28 cellular contexts compared by ENCODE assay signal in the genomic region with DNA sequence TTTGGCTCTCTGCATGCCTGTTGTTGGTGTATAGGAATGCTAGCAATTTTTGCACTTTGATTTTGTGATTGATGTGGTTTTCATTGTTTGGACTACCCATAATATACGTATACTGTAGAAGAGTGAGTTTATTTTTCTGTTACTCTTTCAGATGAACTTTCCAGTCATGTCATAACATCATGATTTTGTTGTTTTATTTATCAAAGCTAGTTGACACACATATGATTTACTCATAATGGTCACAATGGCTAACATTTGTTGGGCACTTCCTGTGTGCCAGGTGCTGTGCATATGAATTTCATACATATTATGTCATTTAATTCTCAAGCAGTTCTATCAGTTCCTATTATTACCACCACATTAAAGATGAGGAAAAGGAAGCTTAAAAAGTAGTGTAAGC.
DNase-seq lines count a peak whose midpoint lies in the region; ATAC-seq, FAIRE-seq and TF ChIP-seq lines count a peak whose summit lies in the region.
"Had no signal": no experiment of that assay in that cellular context is flagged by ENCODE, and none has a peak within 500 bp of the region (broad histone marks: within the 10 kb centered on the region; RNA-seq: fewer than 3 reads in every experiment).

No MANE protein-coding gene starts in this region.

- no peaks in the 10 kb centered on the region for H3K27me3 ChIP-seq in MG63
- H3K27me3 ChIP-seq in astrocyte (ENCODE audit: insufficient read depth, low read length), result no peaks in the 10 kb centered on the region
- H3K27me3 ChIP-seq: BE2C, BLaER1 had no signal

- H3K36me3 Mint-ChIP-seq in astrocyte (ENCODE audit: low read depth, unreplicated experiment), result no peaks in the 10 kb centered on the region
- H3K36me3 Mint-ChIP-seq: CD14-positive monocyte; CD4-positive, CD25-positive, alpha-beta regulatory T cell had no signal

- FAIRE-seq in astrocyte (lab: Jason Lieb, UNC), result no peak
- FAIRE-seq: A204.1, GM12878, GM12892, GM18507 had no signal

- no peaks in the 10 kb centered on the region for H3K4me1 ChIP-seq in astrocyte (ENCODE audit: insufficient read depth, low read length)
- H3K4me1 ChIP-seq: BE2C had no signal

- peaks cover 14% of the 10 kb centered on the region for H3K27me3 Mint-ChIP-seq in astrocyte (ENCODE audit: low read depth, unreplicated experiment)

- H3K4me1 Mint-ChIP-seq in astrocyte (ENCODE audit: low read depth, unreplicated experiment), result peaks cover 3% of the 10 kb centered on the region
- H3K4me1 Mint-ChIP-seq: CD14-positive monocyte had no signal

- H3K27ac Mint-ChIP-seq in astrocyte (ENCODE audit: unreplicated experiment), result no peak overlapping the region
- H3K27ac Mint-ChIP-seq: CD14-positive monocyte; CD4-positive, alpha-beta memory T cell; CD4-positive, CD25-positive, alpha-beta regulatory T cell had no signal

- no peak for TF ChIP-seq CTCF in astrocyte (IDR thresholded peaks at IDR 0.05; ENCODE audit: insufficient read depth, low read depth, low read length)

- H3K4me3 ChIP-seq in MG63 (no peak overlapping the region), astrocyte (ENCODE audit: insufficient read depth, low read depth, low read length) (no peak overlapping the region)
- H3K4me3 ChIP-seq: BLaER1, GM12878 had no signal

- peaks cover 14% of the 10 kb centered on the region for H3K9me3 Mint-ChIP-seq in astrocyte (ENCODE audit: unreplicated experiment)

- no peaks in the 10 kb centered on the region for H3K79me2 ChIP-seq in astrocyte (ENCODE audit: insufficient read depth, low read length)

- no peak overlapping the region for H3K4me2 ChIP-seq in astrocyte (ENCODE audit: low read length)
- H3K4me2 ChIP-seq: BLaER1 had no signal

- DNase-seq in MG63 (peak; percentile 19), SW480 (ENCODE audit: low spot score) (peak; percentile 93), astrocyte (ENCODE audit: low read depth) (peak; percentile 6), NOMO-1 treated with dmso at 0.1 percent for 144 hours (lab: John Stamatoyannopoulos, UW; ENCODE audit: unreplicated experiment) (no peak), cerebellar nuclear complex (lab: John Stamatoyannopoulos, UW) (no peak), NCI-H1417 treated with DMSO at 0.1 percent for 48 hours (lab: John Stamatoyannopoulos, UW) (no peak)
- DNase-seq: 8988T; ACHN; BE2C; C1 segment of cervical spinal cord; CD4-positive, alpha-beta memory T cell; CD4-positive, CD25-positive, alpha-beta regulatory T cell; CD8-positive, alpha-beta memory T cell; COR-L47; DMS 273 treated with DMSO at 0.1 percent for 48 hours; DMS153; DMS53; DMS79; DND-41; EL; GDM1 had no signal

- H4K20me1 ChIP-seq in astrocyte (ENCODE audit: insufficient read depth, low read length), result no peaks in the 10 kb centered on the region
- H4K20me1 ChIP-seq: BLaER1 had no signal

- H3K4me3 Mint-ChIP-seq in astrocyte (ENCODE audit: unreplicated experiment), result no peak overlapping the region
- H3K4me3 Mint-ChIP-seq: CD14-positive monocyte; CD4-positive, alpha-beta memory T cell; CD4-positive, CD25-positive, alpha-beta regulatory T cell had no signal

- H2AFZ ChIP-seq in astrocyte (ENCODE audit: low read depth, low read length), result no peak overlapping the region

- ATAC-seq in HG02884 (IDR thresholded peaks at IDR 0.05; ENCODE audit: unreplicated experiment), result no peak
- ATAC-seq: GM12878 had no signal

- H3K27ac ChIP-seq in astrocyte (ENCODE audit: low read depth, low read length), result no peak overlapping the region
- H3K27ac ChIP-seq: BLaER1 had no signal

- no peaks in the 10 kb centered on the region for H3K36me3 ChIP-seq in MG63
- no peaks in the 10 kb centered on the region for H3K36me3 ChIP-seq in astrocyte (ENCODE audit: insufficient read depth, low read length)
- H3K36me3 ChIP-seq: BE2C, BLaER1 had no signal

- no peak overlapping the region for H3K9ac ChIP-seq in astrocyte (ENCODE audit: low read length)
- H3K9ac ChIP-seq: BLaER1 had no signal

- peaks cover 8% of the 10 kb centered on the region for H3K9me3 ChIP-seq in MG63
- H3K9me3 ChIP-seq in astrocyte (ENCODE audit: insufficient read depth, low read depth, low read length), result peaks cover 3% of the 10 kb centered on the region
- H3K9me3 ChIP-seq: BE2C had no signal

Comparison
In these comparisons a context has a peak if more than half of its experiments do, and no peak if none do; other contexts are left out.
1. DNase-seq: peak in MG63 (single experiment), SW480 (single experiment) and astrocyte (single experiment); none in NOMO-1 treated with dmso at 0.1 percent for 144 hours (single experiment), cerebellar nuclear complex (0 of 2) and NCI-H1417 treated with DMSO at 0.1 percent for 48 hours (single experiment).